Comparison of ENCODE assay signal across 2 cellular contexts in genomic region chr19:55644191-55644833, GRCh38.
TF ChIP-seq lines count a peak whose summit lies in the region.

No MANE protein-coding gene starts in this region.

TF ChIP-seq in GM12878, 131 proteins besides CTCF, POLR2A, EP300 and RAD21:
- TF ChIP-seq ASH2L (IDR thresholded peaks at IDR 0.05; ENCODE audit: borderline replicate concordance, low read depth) (no peak), ATF2 (IDR thresholded peaks at IDR 0.05; ENCODE audit: low read length) (no peak), TBL1XR1 (IDR thresholded peaks at IDR 0.05; ENCODE audit: low read depth, low read length) (no peak), HCFC1 (IDR thresholded peaks at IDR 0.05; ENCODE audit: low read length) (no peak), POLR2AphosphoS5 (IDR thresholded peaks at IDR 0.05; ENCODE audit: low read length) (peak; percentile 21; the same call in 1 of the 2 replicates), FOXM1 (IDR thresholded peaks at IDR 0.05; ENCODE audit: low read depth, low read length) (no peak), BMI1 (IDR thresholded peaks at IDR 0.05; ENCODE audit: borderline replicate concordance) (no peak), TARDBP (IDR thresholded peaks at IDR 0.05; ENCODE audit: borderline replicate concordance) (no peak), ZBTB4 (CRISPR knock-in tag; IDR thresholded peaks at IDR 0.05) (no peak)

TF ChIP-seq in liver, 16 proteins besides CTCF, POLR2A, EP300 and RAD21:
- no peak for TF ChIP-seq HNF4A (conservative IDR thresholded peaks at IDR 0.05)
- TF ChIP-seq REST (IDR thresholded peaks at IDR 0.05): no peak
- TF ChIP-seq RXRA (IDR thresholded peaks at IDR 0.05): no peak
- no peak for TF ChIP-seq YY1 (IDR thresholded peaks at IDR 0.05)
- no peak for TF ChIP-seq EGR1 (IDR thresholded peaks at IDR 0.05; ENCODE audit: low read depth in 2 of 2)
- TF ChIP-seq TAF1 (conservative IDR thresholded peaks at IDR 0.05): no peak
- no peak for TF ChIP-seq FOXA2 (IDR thresholded peaks at IDR 0.05)
- no peak for TF ChIP-seq ZBTB33 (IDR thresholded peaks at IDR 0.05)
- no peak for TF ChIP-seq GABPA (IDR thresholded peaks at IDR 0.05 in 1 of 2, conservative IDR thresholded peaks at IDR 0.05 in 1 of 2)
- TF ChIP-seq FOXA1 (IDR thresholded peaks at IDR 0.05): no peak
- TF ChIP-seq JUND (IDR thresholded peaks at IDR 0.05): no peak
- no peak for TF ChIP-seq NR2F2 (IDR thresholded peaks at IDR 0.05)
- TF ChIP-seq SP1 (IDR thresholded peaks at IDR 0.05): no peak
- no peak for TF ChIP-seq HNF4G (IDR thresholded peaks at IDR 0.05)
- TF ChIP-seq MAX (IDR thresholded peaks at IDR 0.05): no peak
- TF ChIP-seq ATF3 (IDR thresholded peaks at IDR 0.05): no peak
